ENCODE assay signal across 8 cellular contexts in the genomic region with DNA sequence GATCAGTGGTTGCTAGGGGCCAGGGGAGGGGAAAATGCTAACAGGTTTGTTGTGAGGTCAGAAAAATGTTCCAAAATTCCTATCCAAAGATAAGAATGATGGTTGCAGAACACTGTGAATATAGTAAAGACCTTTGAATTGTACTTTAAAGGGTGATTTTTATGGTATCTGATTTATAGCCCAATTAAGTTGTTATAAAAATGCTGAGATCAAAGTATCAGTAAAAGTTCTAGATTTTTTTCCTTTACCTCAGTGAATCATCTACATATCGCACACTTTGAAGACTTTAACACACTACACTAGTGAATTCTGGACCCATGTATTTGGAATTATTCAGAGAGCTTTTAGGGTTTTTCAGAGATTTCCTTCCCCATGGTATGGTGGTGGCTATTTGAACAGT.
"Had no signal": no experiment of that assay in that cellular context is flagged by ENCODE, and none has a peak within 500 bp of the region (broad histone marks: within the 10 kb centered on the region; RNA-seq: fewer than 3 reads in every experiment).

No MANE protein-coding gene starts in this region.

- DNase-seq: GDM1, GF-D8 had no signal

- H3K4me3 ChIP-seq: GM12878 had no signal

- ATAC-seq: GM12878 had no signal

- FAIRE-seq: G401.6, GM12878, GM12891, GM12892, GM18507, GM19239 had no signal
